In genomic region chr7:30459591-30460245, GRCh38 we compare ENCODE assay signal across 8 cellular contexts. TPM values are rescaled to one million over a fixed set of nuclear protein-coding genes. Genes with fewer than 3 reads are reported as not detected.
A peak's percentile ranks its signal among the peaks of the same experiment; 100 is the strongest.
DNase-seq lines count a peak whose midpoint lies in the region; ATAC-seq, FAIRE-seq and TF ChIP-seq lines count a peak whose summit lies in the region.
"Had no signal": no experiment of that assay in that cellular context is flagged by ENCODE, and none has a peak within 500 bp of the region (broad histone marks: within the 10 kb centered on the region; RNA-seq: fewer than 3 reads in every experiment).

No MANE protein-coding gene starts in this region.

- H3K4me3 ChIP-seq in mesodermal cell (ENCODE audit: extremely low read depth, insufficient read depth, low read length, poor library complexity, severe bottlenecking) = no peak overlapping the region
- no peak overlapping the region for H3K4me3 ChIP-seq in upper lobe of right lung

- 57 to 71% methylated on average over 7 of the region's 9 CpGs for WGBS in mesodermal cell (ENCODE audit: insufficient coverage in 2 of 2), 2 experiments

- no peaks in the 10 kb centered on the region for H3K27me3 Mint-ChIP-seq in chondrocyte (ENCODE audit: low read depth)
- H3K27me3 Mint-ChIP-seq in T-helper 2 cell treated with Interferon-gamma antibody and Interleukin-4, amounts not matched to agents 5 μg/mL and 100 μg/mL, for 36 hours (ENCODE audit: low read depth) = no peaks in the 10 kb centered on the region
- no peaks in the 10 kb centered on the region for H3K27me3 Mint-ChIP-seq in activated T-helper 17 cell treated with anti-CD3 and anti-CD28 coated beads, Interleukin-2, amount 50 U/mL, for 72 hours

- peak overlapping the region; percentile 93 for H3K27ac Mint-ChIP-seq in chondrocyte (ENCODE audit: unreplicated experiment)
- no peak overlapping the region for H3K27ac Mint-ChIP-seq in T-helper 2 cell treated with Interferon-gamma antibody and Interleukin-4, amounts not matched to agents 5 μg/mL and 100 μg/mL, for 36 hours
- no peak overlapping the region for H3K27ac Mint-ChIP-seq in activated T-helper 17 cell treated with anti-CD3 and anti-CD28 coated beads, Interleukin-2, amount 50 U/mL, for 72 hours

- DNase-seq in HTR-8/SVneo (ENCODE audit: insufficient read length, low spot score) (peak; percentile 68), chondrocyte (ENCODE audit: low spot score) (no peak), upper lobe of right lung (no peak), occipital lobe (lab: John Stamatoyannopoulos, UW) (no peak)
- no peak for DNase-seq in T-helper 2 cell treated with Interferon-gamma antibody and Interleukin-4, amounts not matched to agents 5 μg/mL and 100 μg/mL, for 36 hours (ENCODE audit: low spot score)
- DNase-seq: activated CD4-positive, alpha-beta T cell treated with anti-CD3 and anti-CD28 coated beads for 48 hours had no signal

- no peaks in the 10 kb centered on the region for H3K9me3 Mint-ChIP-seq in chondrocyte (ENCODE audit: low read depth)
- H3K9me3 Mint-ChIP-seq in T-helper 2 cell treated with Interferon-gamma antibody and Interleukin-4, amounts not matched to agents 5 μg/mL and 100 μg/mL, for 36 hours = no peaks in the 10 kb centered on the region
- H3K9me3 Mint-ChIP-seq in activated T-helper 17 cell treated with anti-CD3 and anti-CD28 coated beads, Interleukin-2, amount 50 U/mL, for 72 hours = no peaks in the 10 kb centered on the region

- H3K36me3 ChIP-seq in mesodermal cell (ENCODE audit: control insufficient read depth, insufficient read depth, low read length) (peaks cover 18% of the 10 kb centered on the region), upper lobe of right lung (peaks cover 48% of the 10 kb centered on the region)

- H3K9me3 ChIP-seq in mesodermal cell (ENCODE audit: control insufficient read depth, low read length) (no peaks in the 10 kb centered on the region), upper lobe of right lung (no peaks in the 10 kb centered on the region)

- peaks cover 35% of the 10 kb centered on the region for H3K4me1 Mint-ChIP-seq in chondrocyte (ENCODE audit: low read depth)
- H3K4me1 Mint-ChIP-seq in T-helper 2 cell treated with Interferon-gamma antibody and Interleukin-4, amounts not matched to agents 5 μg/mL and 100 μg/mL, for 36 hours (ENCODE audit: low read depth) = peaks cover 2% of the 10 kb centered on the region
- no peaks in the 10 kb centered on the region for H3K4me1 Mint-ChIP-seq in activated T-helper 17 cell treated with anti-CD3 and anti-CD28 coated beads, Interleukin-2, amount 50 U/mL, for 72 hours

- H3K27me3 ChIP-seq in upper lobe of right lung = no peaks in the 10 kb centered on the region

- H3K4me1 ChIP-seq in mesodermal cell (ENCODE audit: control insufficient read depth, insufficient read depth, low read length, poor library complexity, severe bottlenecking) (peaks cover 23% of the 10 kb centered on the region), upper lobe of right lung (peaks cover 31% of the 10 kb centered on the region)

- peak overlapping the region; percentile 57 for H3K4me3 Mint-ChIP-seq in chondrocyte (ENCODE audit: unreplicated experiment)
- no peak overlapping the region for H3K4me3 Mint-ChIP-seq in T-helper 2 cell treated with Interferon-gamma antibody and Interleukin-4, amounts not matched to agents 5 μg/mL and 100 μg/mL, for 36 hours
- H3K4me3 Mint-ChIP-seq in activated T-helper 17 cell treated with anti-CD3 and anti-CD28 coated beads, Interleukin-2, amount 50 U/mL, for 72 hours = no peak overlapping the region

- H3K27ac ChIP-seq in mesodermal cell (ENCODE audit: low read depth, low read length, severe bottlenecking) (peak overlapping the region; percentile 61), upper lobe of right lung (peak overlapping the region; percentile 13)

- peaks cover 2% of the 10 kb centered on the region for H3K36me3 Mint-ChIP-seq in chondrocyte (ENCODE audit: low read depth)
- H3K36me3 Mint-ChIP-seq in T-helper 2 cell treated with Interferon-gamma antibody and Interleukin-4, amounts not matched to agents 5 μg/mL and 100 μg/mL, for 36 hours (ENCODE audit: low read depth) = peaks cover 15% of the 10 kb centered on the region
- peaks cover 66% of the 10 kb centered on the region for H3K36me3 Mint-ChIP-seq in activated T-helper 17 cell treated with anti-CD3 and anti-CD28 coated beads, Interleukin-2, amount 50 U/mL, for 72 hours (ENCODE audit: low read depth)

- peak; percentile 51 for ATAC-seq in upper lobe of right lung
- ATAC-seq in activated T-helper 17 cell treated with anti-CD3 and anti-CD28 coated beads, Interleukin-2, amount 50 U/mL, for 72 hours (replicated peaks) = no peak

- TF ChIP-seq CTCF in chondrocyte (IDR thresholded peaks at IDR 0.05) (no peak), upper lobe of right lung (IDR thresholded peaks at IDR 0.05) (no peak)

- FAIRE-seq in HTR-8/SVneo (lab: Jason Lieb, UNC) = peak; percentile 72

- intact Hi-C loops in upper lobe of right lung (cut with DNase I) = no loop called here

RNA-seq across cellular contexts. Expression of gene NOD1, which starts 18.9 kb away (rescaled TPM):
- total RNA-seq in chondrocyte (6.0 to 8.2 TPM (median 6.6 TPM) in 3 replicates), upper lobe of right lung (43.5 TPM), occipital lobe (1.9 TPM)
- polyA plus RNA-seq in mesodermal cell (2013, experiment 1 of 2) = 9.5 TPM
- polyA plus RNA-seq in mesodermal cell (2013, experiment 2 of 2) = 9.4 TPM
- 10 to 100 TPM; 11.4 to 14.5 TPM for total RNA-seq in activated T-helper 17 cell treated with anti-CD3 and anti-CD28 coated beads, Interleukin-2, amount 50 U/mL, for 72 hours

RNA-seq across cellular contexts. Expression of gene GGCT, which starts 44.9 kb away (rescaled TPM):
- total RNA-seq in chondrocyte (24.4 to 31.5 TPM (median 25.6 TPM) in 3 replicates), upper lobe of right lung (25.6 TPM), occipital lobe (17.6 TPM)
- polyA plus RNA-seq in mesodermal cell (2013, experiment 1 of 2) = 25.3 TPM
- 29.0 TPM for polyA plus RNA-seq in mesodermal cell (2013, experiment 2 of 2)
- 10 to 100 TPM; 35.5 to 68.3 TPM for total RNA-seq in activated T-helper 17 cell treated with anti-CD3 and anti-CD28 coated beads, Interleukin-2, amount 50 U/mL, for 72 hours
